Comparison of ENCODE assay signal across 8 cellular contexts in genomic region chr3:69084326-69084667, GRCh38. TPM values are rescaled to one million over a fixed set of nuclear protein-coding genes. Genes with fewer than 3 reads are reported as not detected.
DNase-seq lines count a peak whose midpoint lies in the region; ATAC-seq and TF ChIP-seq lines count a peak whose summit lies in the region.

No MANE protein-coding gene starts in this region.

- peak overlapping the region; percentile 99 for H3K27ac Mint-ChIP-seq in T-helper 1 cell treated with Interleukin-12 subunit alpha and Interleukin-12 subunit beta and Interleukin-4 antibody, amounts not matched to agents 30 μg/mL and 1 μg/mL, for 36 hours

- H3K27me3 ChIP-seq in OCI-LY1 (ENCODE audit: insufficient read depth, low read length) (no peaks in the 10 kb centered on the region), dorsolateral prefrontal cortex (no peaks in the 10 kb centered on the region), mucosa of rectum (ENCODE audit: control insufficient read depth in 2 of 2, insufficient read depth in 2 of 2, low read length in 2 of 2) (no peaks in the 10 kb centered on the region)

- no peak for ATAC-seq in HG03108 (IDR thresholded peaks at IDR 0.05; ENCODE audit: unreplicated experiment)

- H3K36me3 ChIP-seq in OCI-LY1 (ENCODE audit: insufficient read depth, low read length) (no peaks in the 10 kb centered on the region), mucosa of rectum (ENCODE audit: control insufficient read depth in 2 of 2, insufficient read depth in 2 of 2, low read length in 2 of 2) (peaks cover 0 to 4% of the 10 kb centered on the region in 2 donors)

- peaks cover 51% of the 10 kb centered on the region for H3K4me1 Mint-ChIP-seq in T-helper 1 cell treated with Interleukin-12 subunit alpha and Interleukin-12 subunit beta and Interleukin-4 antibody, amounts not matched to agents 30 μg/mL and 1 μg/mL, for 36 hours (ENCODE audit: low read depth)

- 0 out of 2 replicates have a peak, but pooled peaks cover 8% of the 10 kb centered on the region for H3F3A ChIP-seq in OCI-LY1 (ENCODE audit: insufficient read depth, low read length)

- no peak for TF ChIP-seq CTCF in OCI-LY1 (IDR thresholded peaks at IDR 0.05; ENCODE audit: low read length)
- TF ChIP-seq CTCF in dorsolateral prefrontal cortex (IDR thresholded peaks at IDR 0.05 in 54 of 56, conservative IDR thresholded peaks at IDR 0.05 in 2 of 56; ENCODE audit: low read depth in 1 of 56, partially characterized antibody in 56 of 56), result no peak

- H4K20me1 ChIP-seq in OCI-LY1 (ENCODE audit: insufficient read depth, low read length), result no peaks in the 10 kb centered on the region

- peak overlapping the region; percentile 89 for H3K27ac ChIP-seq in OCI-LY1 (ENCODE audit: low read depth, low read length, poor library complexity, severe bottlenecking)
- H3K27ac ChIP-seq in dorsolateral prefrontal cortex, result peak overlapping the region; percentile 85 to 99 (median 98)
- peak overlapping the region; percentile 92 to 95 for H3K27ac ChIP-seq in mucosa of rectum (ENCODE audit: low read depth in 2 of 2, low read length in 2 of 2)

- intact Hi-C loops in dorsolateral prefrontal cortex (cut with DNase I), result loop anchor here (1.0 to 2.0 kb wide), 2 partner anchors 33 kb away; no protein-coding TSS in a partner anchor

- peak overlapping the region; percentile 93 for H3K4me3 ChIP-seq in OCI-LY1 (ENCODE audit: low read depth, low read length, poor library complexity, severe bottlenecking)
- H3K4me3 ChIP-seq in dorsolateral prefrontal cortex, result peak overlapping the region in 58 of 59 donors; percentile 60 to 99 (median 92)
- H3K4me3 ChIP-seq in mucosa of rectum (ENCODE audit: low read length in 2 of 2), result peak overlapping the region; percentile 63 to 86

- no peak overlapping the region for H2AFZ ChIP-seq in OCI-LY1 (ENCODE audit: low read length)

- no peaks in the 10 kb centered on the region for H3K9me3 Mint-ChIP-seq in T-helper 1 cell treated with Interleukin-12 subunit alpha and Interleukin-12 subunit beta and Interleukin-4 antibody, amounts not matched to agents 30 μg/mL and 1 μg/mL, for 36 hours

- H3K4me1 ChIP-seq in OCI-LY1 (ENCODE audit: insufficient read depth, low read length, severe bottlenecking) (peaks cover 78% of the 10 kb centered on the region), mucosa of rectum (ENCODE audit: control insufficient read depth in 2 of 2, insufficient read depth in 2 of 2, low read length in 2 of 2) (peaks cover 38 to 42% of the 10 kb centered on the region in 2 donors)

- H3K9ac ChIP-seq in OCI-LY1 (ENCODE audit: low read length), result peak overlapping the region; percentile 49; the same call in 1 of the 2 replicates
- H3K9ac ChIP-seq in mucosa of rectum (ENCODE audit: low read depth in 1 of 2, low read length in 2 of 2), result peak overlapping the region; percentile 63 to 91

- peaks cover 6% of the 10 kb centered on the region for H3K79me2 ChIP-seq in OCI-LY1 (ENCODE audit: insufficient read depth, low read length)

- no peaks in the 10 kb centered on the region for H3K27me3 Mint-ChIP-seq in T-helper 1 cell treated with Interleukin-12 subunit alpha and Interleukin-12 subunit beta and Interleukin-4 antibody, amounts not matched to agents 30 μg/mL and 1 μg/mL, for 36 hours (ENCODE audit: low read depth)

- H3K4me2 ChIP-seq in OCI-LY1 (ENCODE audit: low read length), result peak overlapping the region; percentile 81

- no peaks in the 10 kb centered on the region for H3K9me2 ChIP-seq in OCI-LY1 (ENCODE audit: low read depth, low read length)

- H3K9me3 ChIP-seq in OCI-LY1 (ENCODE audit: low read length), result no peaks in the 10 kb centered on the region
- H3K9me3 ChIP-seq in mucosa of rectum (ENCODE audit: control insufficient read depth in 2 of 2, low read length in 2 of 2), result no peaks in the 10 kb centered on the region

- peak overlapping the region; percentile 99 for H3K4me3 Mint-ChIP-seq in T-helper 1 cell treated with Interleukin-12 subunit alpha and Interleukin-12 subunit beta and Interleukin-4 antibody, amounts not matched to agents 30 μg/mL and 1 μg/mL, for 36 hours

- no peak for DNase-seq in T-helper 1 cell
- no peak for DNase-seq in dorsolateral prefrontal cortex
- DNase-seq in NCI-H748 (lab: John Stamatoyannopoulos, UW; ENCODE audit: unreplicated experiment), result no peak
- no peak for DNase-seq in NCI-H187 (lab: John Stamatoyannopoulos, UW)

- peaks cover 31% of the 10 kb centered on the region for H3K36me3 Mint-ChIP-seq in T-helper 1 cell treated with Interleukin-12 subunit alpha and Interleukin-12 subunit beta and Interleukin-4 antibody, amounts not matched to agents 30 μg/mL and 1 μg/mL, for 36 hours (ENCODE audit: low read depth)

RNA-seq across cellular contexts. Expression of gene ARL6IP5, which starts 0.4 kb away (rescaled TPM):
- 100 to 1,000 TPM in 113 of 120 experiments, 10 to 100 TPM in 7; 51.3 to 182 (median 139) TPM for total RNA-seq in dorsolateral prefrontal cortex

RNA-seq across cellular contexts. Expression of gene UBA3, which starts 4.1 kb away (rescaled TPM):
- 10 to 100 TPM; 45.9 to 99.3 (median 65.9) TPM for total RNA-seq in dorsolateral prefrontal cortex

RNA-seq across cellular contexts. Expression of gene TMF1, which starts 32.2 kb away (rescaled TPM):
- total RNA-seq in dorsolateral prefrontal cortex, result 10 to 100 TPM; 26.4 to 42.8 (median 33.8) TPM

RNA-seq across cellular contexts. Expression of gene LMOD3, which starts 38.1 kb away (rescaled TPM):
- total RNA-seq in dorsolateral prefrontal cortex, result 1 to 10 TPM in 7 of 120 experiments, under 1 TPM in 106, not detected in 7; 0.13 to 1.2 (median 0.44) TPM
